In genomic region chr1:209785592-209785991, GRCh38 we compare ENCODE assay signal across 20 cellular contexts. TPM values are rescaled to one million over a fixed set of nuclear protein-coding genes. Genes with fewer than 3 reads are reported as not detected.
DNase-seq lines count a peak whose midpoint lies in the region; ATAC-seq and TF ChIP-seq lines count a peak whose summit lies in the region.
"Had no signal": no experiment of that assay in that cellular context is flagged by ENCODE, and none has a peak within 500 bp of the region (broad histone marks: within the 10 kb centered on the region; RNA-seq: fewer than 3 reads in every experiment).

No MANE protein-coding gene starts in this region.

- BruUV-seq in HCT116 (replicated peaks; lab: Mats Ljungman, UMichigan) (no TSS peak), MCF 10A (replicated peaks; lab: Mats Ljungman, UMichigan) (no TSS peak)

- intact Hi-C loops in HCT116 (cut with micrococcal nuclease) (no loop called here), MCF 10A (cut with micrococcal nuclease) (loop anchor here (2.0 kb wide), 1 partner anchor 37 kb away; no protein-coding TSS in a partner anchor), natural killer cell (cut with micrococcal nuclease) (no loop called here), body of pancreas (cut with DNase I) (no loop called here), spleen (cut with DNase I; ENCODE audit: low total_unique reads) (no loop called here)

- no peak overlapping the region for H3K9ac ChIP-seq in HCT116 (ENCODE audit: low read length)

- H3K9me2 ChIP-seq in HCT116 (ENCODE audit: insufficient read depth), result no peaks in the 10 kb centered on the region

- H3K4me1 Mint-ChIP-seq in T-helper 2 cell treated with Interferon-gamma antibody and Interleukin-4, amounts not matched to agents 5 μg/mL and 100 μg/mL, for 36 hours (ENCODE audit: low read depth), result peaks cover 51% of the 10 kb centered on the region
- H3K4me1 Mint-ChIP-seq in MCF 10A (ENCODE audit: insufficient read depth, unreplicated experiment) (peaks cover 22% of the 10 kb centered on the region), natural killer cell (peaks cover 27% of the 10 kb centered on the region in 2 donors)

- peaks cover 22% of the 10 kb centered on the region for H3K36me3 Mint-ChIP-seq in T-helper 2 cell treated with Interferon-gamma antibody and Interleukin-4, amounts not matched to agents 5 μg/mL and 100 μg/mL, for 36 hours (ENCODE audit: low read depth)
- H3K36me3 Mint-ChIP-seq in MCF 10A (ENCODE audit: insufficient read depth, unreplicated experiment), result peaks cover 74% of the 10 kb centered on the region
- H3K36me3 Mint-ChIP-seq in natural killer cell, result peaks cover 28% of the 10 kb centered on the region

- no peak for DNase-seq in T-helper 2 cell treated with Interferon-gamma antibody and Interleukin-4, amounts not matched to agents 5 μg/mL and 100 μg/mL, for 36 hours (ENCODE audit: low spot score)
- DNase-seq in T-helper 2 cell, result no peak
- no peak for DNase-seq in HCT116 (ENCODE audit: low read depth, low spot score)
- no peak for DNase-seq in MCF 10A (ENCODE audit: unreplicated experiment)
- no peak for DNase-seq in natural killer cell
- no peak for DNase-seq in body of pancreas
- no peak for DNase-seq in spleen
- DNase-seq: 8988T; activated CD4-positive, CD25-positive, alpha-beta regulatory T cell treated with anti-CD3 and anti-CD28 coated beads, Interleukin-2, amount 50 U/mL, for 72 hours; activated effector memory CD4-positive, alpha-beta T cell treated with Interleukin-2 at 50 U/mL for 16 hours; endodermal cell; KG1; NCI-H1436; right lobe of liver; stimulated activated CD4-positive, alpha-beta T cell treated with anti-CD3 and anti-CD28 coated beads, Interleukin-4, amount 100 ng/mL, for 1 hour had no signal

- no peak for TF ChIP-seq RAD21 in HCT116 (IDR thresholded peaks at IDR 0.05; ENCODE audit: low read depth)

- H3K79me2 ChIP-seq in HCT116 (ENCODE audit: insufficient read depth, low read length), result peaks cover 18% of the 10 kb centered on the region

- H3K9me3 ChIP-seq in HCT116 (ENCODE audit: control insufficient read depth in 1 of 2, insufficient read depth in 1 of 2, low read depth in 1 of 2, low read length in 2 of 2) (no peaks in the 10 kb centered on the region), body of pancreas (no peaks in the 10 kb centered on the region), spleen (peaks cover 0 to 4% (median 0%) of the 10 kb centered on the region in 8 donors)
- H3K9me3 ChIP-seq: right lobe of liver had no signal

- ATAC-seq in HCT116, result no peak
- no peak for ATAC-seq in natural killer cell
- ATAC-seq in GM18505 (IDR thresholded peaks at IDR 0.05; ENCODE audit: unreplicated experiment), result no peak
- no peak for ATAC-seq in body of pancreas
- ATAC-seq: right lobe of liver had no signal

- no peak for TF ChIP-seq POLR2A in HCT116 (IDR thresholded peaks at IDR 0.05; ENCODE audit: borderline replicate concordance, extremely low read depth, insufficient read depth, insufficient read length)
- TF ChIP-seq POLR2A in GM18505 (IDR thresholded peaks at IDR 0.05; ENCODE audit: borderline replicate concordance, extremely low read depth, insufficient read depth, insufficient read length), result no peak
- no peak for TF ChIP-seq POLR2A in body of pancreas (IDR thresholded peaks at IDR 0.05)
- no peak for TF ChIP-seq POLR2A in spleen (IDR thresholded peaks at IDR 0.05)

- H3K36me3 ChIP-seq in HCT116 (ENCODE audit: control insufficient read depth in 1 of 2, insufficient read depth in 2 of 2, low read length in 2 of 2) (peaks cover 8 to 9% of the 10 kb centered on the region in 2 experiments; a peak in 2 of 4 replicates), body of pancreas (replicated peaks in 1 of 2; ENCODE audit: insufficient read depth in 1 of 2, low read depth in 2 of 2) (peaks cover 7 to 19% of the 10 kb centered on the region in 2 donors), spleen (peaks cover 0 to 37% (median 3%) of the 10 kb centered on the region in 6 donors)
- H3K36me3 ChIP-seq: cardiac muscle cell had no signal

- H4K20me1 ChIP-seq in HCT116 (ENCODE audit: insufficient read depth), result no peaks in the 10 kb centered on the region

- H3K4me1 ChIP-seq in HCT116 (ENCODE audit: control insufficient read depth in 1 of 2, insufficient read depth in 2 of 2, low read length in 2 of 2) (peaks cover 6 to 20% of the 10 kb centered on the region in 2 experiments), body of pancreas (peaks cover 38% of the 10 kb centered on the region), spleen (peaks cover 8 to 32% (median 16%) of the 10 kb centered on the region in 6 donors)

- peak overlapping the region; percentile 26 for H3K27ac Mint-ChIP-seq in T-helper 2 cell treated with Interferon-gamma antibody and Interleukin-4, amounts not matched to agents 5 μg/mL and 100 μg/mL, for 36 hours
- H3K27ac Mint-ChIP-seq in MCF 10A (ENCODE audit: low read depth, unreplicated experiment) (peak overlapping the region; percentile 96), natural killer cell (peak overlapping the region; percentile 95 to 98)

- peak overlapping the region; percentile 68; the same call in 1 of the 2 replicates for H3K27ac ChIP-seq in HCT116 (ENCODE audit: low read depth, low read length)
- peak overlapping the region in 2 of 4 donors; percentile 3 to 89 for H3K27ac ChIP-seq in body of pancreas
- H3K27ac ChIP-seq in spleen, result peak overlapping the region in 3 of 8 donors; percentile 88 to 95 (median 89)

- TF ChIP-seq CTCF in HCT116 (IDR thresholded peaks at IDR 0.05 in 2 of 3, conservative IDR thresholded peaks at IDR 0.05 in 1 of 3; ENCODE audit: borderline replicate concordance in 1 of 3, insufficient read depth in 1 of 3, low read depth in 2 of 3, low read length in 2 of 3), result no peak
- TF ChIP-seq CTCF in MCF 10A (IDR thresholded peaks at IDR 0.05; ENCODE audit: unreplicated experiment), result no peak
- no peak for TF ChIP-seq CTCF in natural killer cell (IDR thresholded peaks at IDR 0.05)
- TF ChIP-seq CTCF in body of pancreas (IDR thresholded peaks at IDR 0.05), result no peak
- TF ChIP-seq CTCF in spleen (IDR thresholded peaks at IDR 0.05 in 8 of 11, conservative IDR thresholded peaks at IDR 0.05 in 3 of 11), result no peak

- H3K27me3 ChIP-seq in HCT116 (ENCODE audit: insufficient read depth, low read length), result no peaks in the 10 kb centered on the region
- no peaks in the 10 kb centered on the region for H3K27me3 ChIP-seq in body of pancreas
- peaks cover 0 to 9% (median 0%) of the 10 kb centered on the region in 7 donors for H3K27me3 ChIP-seq in spleen (replicated peaks in 1 of 7)
- H3K27me3 ChIP-seq: right lobe of liver had no signal

- POLR2A ChIA-PET in HCT116 (lab: Charles Lee) (no interaction called here), MCF 10A (lab: Yijun Ruan, JAX) (interaction anchor here (0.7 to 6.2 kb wide), 12 partner anchors 16 to 352 kb away, joined by 3 to 142 read pairs (median 25); partner anchors contain the start of gene IRF6)

- H3K4me3 ChIP-seq in HCT116 (replicated peaks in 1 of 2; ENCODE audit: low read depth in 1 of 2, low read length in 2 of 2) (no peak overlapping the region), body of pancreas (no peak overlapping the region), spleen (peak overlapping the region in 1 of 8 donors; percentile 79)
- H3K4me3 ChIP-seq: right lobe of liver had no signal

- no peak overlapping the region for H2AFZ ChIP-seq in HCT116 (ENCODE audit: low read depth, low read length, poor library complexity, severe bottlenecking)

- peak overlapping the region; percentile 93; the same call in 1 of the 2 replicates for H3K4me2 ChIP-seq in HCT116 (ENCODE audit: low read length)

- CTCF ChIA-PET in HCT116 (lab: Charles Lee) (no interaction called here), MCF 10A (lab: Yijun Ruan, JAX) (interaction anchor here (0.7 to 7.1 kb wide), 13 partner anchors 11 to 64 kb away, joined by 3 to 70 read pairs (median 6); partner anchors contain the start of gene UTP25)

- H3K4me3 Mint-ChIP-seq in T-helper 2 cell treated with Interferon-gamma antibody and Interleukin-4, amounts not matched to agents 5 μg/mL and 100 μg/mL, for 36 hours, result no peak overlapping the region
- H3K4me3 Mint-ChIP-seq in MCF 10A (ENCODE audit: unreplicated experiment), result no peak overlapping the region
- H3K4me3 Mint-ChIP-seq in natural killer cell, result peak overlapping the region; percentile 37

- WGBS in body of pancreas, 2 donors, result 96 to 97% methylated on average over 4 of the region's 4 CpGs
- WGBS in spleen, 5 donors, result 94 to 98% (median 97%) methylated on average over 4 of the region's 4 CpGs

- RAD21 ChIA-PET in HCT116 (lab: Charles Lee; ENCODE audit: low non-redundant PET in 1 of 2, low total read pairs in 2 of 2, uncharacterized antibody in 2 of 2, unreplicated experiment in 2 of 2), result no interaction called here

- H3K27me3 Mint-ChIP-seq in T-helper 2 cell treated with Interferon-gamma antibody and Interleukin-4, amounts not matched to agents 5 μg/mL and 100 μg/mL, for 36 hours (ENCODE audit: low read depth), result no peaks in the 10 kb centered on the region
- H3K27me3 Mint-ChIP-seq in MCF 10A (ENCODE audit: insufficient read depth, unreplicated experiment) (no peaks in the 10 kb centered on the region), natural killer cell (ENCODE audit: low read depth in 2 of 2) (peaks cover 0 to 3% of the 10 kb centered on the region in 2 donors)

- no peaks in the 10 kb centered on the region for H3K9me3 Mint-ChIP-seq in T-helper 2 cell treated with Interferon-gamma antibody and Interleukin-4, amounts not matched to agents 5 μg/mL and 100 μg/mL, for 36 hours
- H3K9me3 Mint-ChIP-seq in MCF 10A (ENCODE audit: unreplicated experiment), result no peaks in the 10 kb centered on the region
- no peaks in the 10 kb centered on the region for H3K9me3 Mint-ChIP-seq in natural killer cell

RNA-seq across cellular contexts. Expression of gene C1orf74, which starts 1.2 kb away (rescaled TPM):
- total RNA-seq in HCT116 (2021; ENCODE audit: unreplicated experiment) (5.6 TPM), MCF 10A (2022) (6.8 and 7.1 TPM in 2 replicates), natural killer cell (under 1 TPM; 0.75 to 0.88 (median 0.80) TPM), body of pancreas (1 to 10 TPM in 1 of 2 donors, under 1 TPM in 1; 0.33 to 1.0 TPM), spleen (1 to 10 TPM; 1.0 to 2.7 (median 1.8) TPM)
- polyA plus RNA-seq in HCT116 (2012), result 2.7 and 4.1 TPM in 2 replicates
- polyA plus RNA-seq in spleen, result 1 to 10 TPM in 2 of 3 donors, under 1 TPM in 1; 0.96 to 1.6 (median 1.5) TPM

RNA-seq across cellular contexts. Expression of gene IRF6, which starts 20.4 kb away (rescaled TPM):
- 35.2 TPM for total RNA-seq in HCT116 (2021; ENCODE audit: unreplicated experiment)
- 29.4 and 35.7 TPM in 2 replicates for polyA plus RNA-seq in HCT116 (2012)
- total RNA-seq in MCF 10A (2022), result 87.8 and 106 TPM in 2 replicates
- 10 to 100 TPM in 1 of 3 donors, 1 to 10 TPM in 2; 2.5 to 11.2 (median 3.8) TPM for total RNA-seq in natural killer cell
- total RNA-seq in body of pancreas, result 10 to 100 TPM; 13.2 to 20.0 TPM
- total RNA-seq in spleen, result 1 to 10 TPM; 3.1 to 5.6 (median 4.0) TPM
- 1 to 10 TPM in 2 of 3 donors, under 1 TPM in 1; 0.59 to 1.6 (median 1.4) TPM for polyA plus RNA-seq in spleen
- total RNA-seq: H4 had no signal
- polyA plus RNA-seq: neural cell had no signal

RNA-seq across cellular contexts. Expression of gene TRAF3IP3, which starts 29.7 kb away (rescaled TPM):
- total RNA-seq in HCT116 (2021; ENCODE audit: unreplicated experiment), result 0.34 TPM
- polyA plus RNA-seq in HCT116 (2012), result 0.02 and 0.03 TPM in 2 replicates
- not detected in 2 replicates for total RNA-seq in MCF 10A (2022)
- 100 to 1,000 TPM; 273 to 354 (median 287) TPM for total RNA-seq in natural killer cell
- 1 to 10 TPM; 3.6 to 4.7 TPM for total RNA-seq in body of pancreas
- total RNA-seq in spleen, result 100 to 1,000 TPM in 4 of 7 donors, 10 to 100 TPM in 3; 97.7 to 134 (median 109) TPM
- 100 to 1,000 TPM in 2 of 3 donors, 10 to 100 TPM in 1; 95.4 to 189 (median 107) TPM for polyA plus RNA-seq in spleen
- total RNA-seq: endodermal cell, H4, NCI-H460 had no signal
- polyA plus RNA-seq: neural cell had no signal

RNA-seq across cellular contexts. Expression of gene UTP25, which starts 42.2 kb away (rescaled TPM):
- total RNA-seq in HCT116 (2021; ENCODE audit: unreplicated experiment) (12.7 TPM), MCF 10A (2022) (20.4 and 23.8 TPM in 2 replicates), natural killer cell (1 to 10 TPM; 6.0 to 8.9 (median 8.3) TPM), body of pancreas (1 to 10 TPM; 2.0 to 5.7 TPM), spleen (10 to 100 TPM in 3 of 7 donors, 1 to 10 TPM in 4; 8.7 to 13.4 (median 10.0) TPM)
- 3.9 and 5.1 TPM in 2 replicates for polyA plus RNA-seq in HCT116 (2012)
- 1 to 10 TPM; 1.8 to 3.2 (median 2.2) TPM for polyA plus RNA-seq in spleen

Comparison
In these comparisons a context has a peak if more than half of its experiments do, and no peak if none do; other contexts are left out.
1. H3K27ac Mint-ChIP-seq: peak in every context shown above with its lines; median percentile 96 in natural killer cell; 96 in MCF 10A; 26 in T-helper 2 cell treated with Interferon-gamma antibody and Interleukin-4, amounts not matched to agents 5 μg/mL and 100 μg/mL, for 36 hours.
2. RNA of gene TRAF3IP3, which starts 29.7 kb away (total RNA-seq): 273 to 354 TPM in natural killer cell and 97.7 to 134 TPM in spleen; 3.6 to 4.7 TPM in body of pancreas, 0.34 TPM in HCT116 (single experiment) and not detected in MCF 10A; every median in the first group is over 10 times any median in the second.